8 cellular contexts compared by ENCODE assay signal in genomic region chr10:31602541-31603244, GRCh38.
DNase-seq lines count a peak whose midpoint lies in the region; ATAC-seq and TF ChIP-seq lines count a peak whose summit lies in the region.

No MANE protein-coding gene starts in this region.

- no peak for TF ChIP-seq POLR2A in tibial nerve (IDR thresholded peaks at IDR 0.05)

- no peaks in the 10 kb centered on the region for H3K36me3 Mint-ChIP-seq in mesothelial cell of epicardium

- WGBS in tibial nerve, 2 donors = 4 to 9% methylated on average over 23 of the region's 23 CpGs

- no peaks in the 10 kb centered on the region for H3K36me3 ChIP-seq in SJSA1
- H3K36me3 ChIP-seq in tibial nerve = no peaks in the 10 kb centered on the region

- POLR2A ChIA-PET in AG04449 (lab: Yijun Ruan, JAX) = no interaction called here

- TF ChIP-seq CTCF in AG04449 (IDR thresholded peaks at IDR 0.05; ENCODE audit: insufficient read depth, low read length, missing control alignments) (no peak), epithelial cell of esophagus (IDR thresholded peaks at IDR 0.05; ENCODE audit: insufficient read depth, low read depth, low read length, missing control alignments) (no peak), mesothelial cell of epicardium (IDR thresholded peaks at IDR 0.05; ENCODE audit: unreplicated experiment) (no peak), tibial nerve (IDR thresholded peaks at IDR 0.05) (no peak)

- DNase-seq in AG04449 (ENCODE audit: low read depth, low spot score) (no peak), SJSA1 (ENCODE audit: low read depth in 1 of 2, low spot score in 2 of 2) (peak; percentile 73 to 90), epithelial cell of esophagus (ENCODE audit: low read depth) (peak; percentile 63), mesothelial cell of epicardium (ENCODE audit: low spot score in 2 of 2, unreplicated experiment in 2 of 2) (peak in 1 of 2 experiments; percentile 48), tibial nerve (ENCODE audit: low spot score in 2 of 2) (peak; percentile 80 to 87)
- no peak for DNase-seq in activated CD4-positive, CD25-positive, alpha-beta regulatory T cell (lab: John Stamatoyannopoulos, UW)

- H3K27ac ChIP-seq in SJSA1 (peak overlapping the region; percentile 92), tibial nerve (peak overlapping the region; percentile 75 to 95 (median 88))

- ATAC-seq in GM19395 (IDR thresholded peaks at IDR 0.05; ENCODE audit: unreplicated experiment) = no peak

- H3K27me3 Mint-ChIP-seq in mesothelial cell of epicardium (ENCODE audit: low read depth) = peaks cover 5% of the 10 kb centered on the region

- H3K4me1 Mint-ChIP-seq in mesothelial cell of epicardium = peaks cover 13% of the 10 kb centered on the region

- H3K4me1 ChIP-seq in SJSA1 (replicated peaks) (peaks cover 22% of the 10 kb centered on the region), tibial nerve (peaks cover 0 to 17% (median 0%) of the 10 kb centered on the region in 4 donors)

- CTCF ChIA-PET in AG04449 (lab: Yijun Ruan, JAX) = no interaction called here

- peak overlapping the region; percentile 73 for H3K4me3 ChIP-seq in AG04449 (ENCODE audit: low read depth, low read length)
- peak overlapping the region; percentile 59 for H3K4me3 ChIP-seq in GM08714 (ENCODE audit: low read length)
- peak overlapping the region; percentile 43 for H3K4me3 ChIP-seq in SJSA1
- peak overlapping the region; percentile 55 for H3K4me3 ChIP-seq in epithelial cell of esophagus (ENCODE audit: low read length)
- peak overlapping the region; percentile 56 to 74 (median 64) for H3K4me3 ChIP-seq in tibial nerve

- peak overlapping the region; percentile 55 for H3K27ac Mint-ChIP-seq in mesothelial cell of epicardium

- H3K27me3 ChIP-seq in SJSA1 (replicated peaks) = no peaks in the 10 kb centered on the region
- H3K27me3 ChIP-seq in tibial nerve = no peaks in the 10 kb centered on the region

- TF ChIP-seq EP300 in tibial nerve (IDR thresholded peaks at IDR 0.05) = peak in 1 of 2 donors; percentile 74

- H3K9me3 Mint-ChIP-seq in mesothelial cell of epicardium = no peaks in the 10 kb centered on the region

- H3K9me3 ChIP-seq in SJSA1 (replicated peaks) (no peaks in the 10 kb centered on the region), tibial nerve (no peaks in the 10 kb centered on the region)

- peak overlapping the region; percentile 70 for H3K4me3 Mint-ChIP-seq in mesothelial cell of epicardium

Comparison
In these comparisons a context has a peak if more than half of its experiments do, and no peak if none do; other contexts are left out.
1. DNase-seq: peak in SJSA1 (2 of 2), epithelial cell of esophagus (single experiment) and tibial nerve (2 of 2); none in AG04449 (single experiment) and activated CD4-positive, CD25-positive, alpha-beta regulatory T cell (0 of 4).
2. Peak in every context shown above with its lines, with median percentiles within 50 percentile points of each other: H3K4me3 ChIP-seq.